2 cellular contexts compared by ENCODE assay signal in the genomic region with DNA sequence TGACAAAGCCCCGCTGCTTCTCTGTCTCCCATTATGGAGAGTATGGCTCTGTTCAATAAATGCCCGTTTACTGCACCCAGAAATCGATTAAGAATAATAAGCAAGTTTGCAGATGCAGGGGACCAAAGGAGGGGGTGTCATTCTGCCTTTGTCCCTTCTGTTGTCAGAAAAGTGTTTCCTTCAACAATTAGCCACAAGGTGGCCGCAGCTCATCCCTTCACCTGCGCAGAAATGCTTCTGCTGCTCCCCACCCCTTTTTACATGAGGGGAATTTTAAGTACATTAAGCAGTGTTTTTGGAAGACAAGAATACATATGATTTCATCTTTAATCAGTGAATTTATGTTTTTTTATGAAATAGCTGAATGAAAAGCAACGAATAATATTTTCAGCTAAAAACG.
TF ChIP-seq lines count a peak whose summit lies in the region.

No MANE protein-coding gene starts in this region.

TF ChIP-seq in SK-N-SH treated with all-trans-retinoic acid at 6 μM for 48 hours, 23 proteins besides CTCF, POLR2A, EP300 and RAD21 (continued from another document):
- TF ChIP-seq, protein P1, sequence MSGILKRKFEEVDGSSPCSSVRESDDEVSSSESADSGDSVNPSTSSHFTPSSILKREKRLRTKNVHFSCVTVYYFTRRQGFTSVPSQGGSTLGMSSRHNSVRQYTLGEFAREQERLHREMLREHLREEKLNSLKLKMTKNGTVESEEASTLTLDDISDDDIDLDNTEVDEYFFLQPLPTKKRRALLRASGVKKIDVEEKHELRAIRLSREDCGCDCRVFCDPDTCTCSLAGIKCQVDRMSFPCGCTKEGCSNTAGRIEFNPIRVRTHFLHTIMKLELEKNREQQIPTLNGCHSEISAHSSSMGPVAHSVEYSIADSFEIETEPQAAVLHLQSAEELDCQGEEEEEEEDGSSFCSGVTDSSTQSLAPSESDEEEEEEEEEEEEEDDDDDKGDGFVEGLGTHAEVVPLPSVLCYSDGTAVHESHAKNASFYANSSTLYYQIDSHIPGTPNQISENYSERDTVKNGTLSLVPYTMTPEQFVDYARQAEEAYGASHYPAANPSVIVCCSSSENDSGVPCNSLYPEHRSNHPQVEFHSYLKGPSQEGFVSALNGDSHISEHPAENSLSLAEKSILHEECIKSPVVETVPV (CRISPR knock-in tag; IDR thresholded peaks at IDR 0.05): no peak

TF ChIP-seq in K562, 482 proteins besides CTCF, POLR2A, EP300 and RAD21 (continued from another document):
- TF ChIP-seq ZNF644 (tag; IDR thresholded peaks at IDR 0.05; ENCODE audit: low read depth) (no peak), BCL6 (CRISPR knock-in tag; IDR thresholded peaks at IDR 0.05) (no peak), HEY1 (CRISPR knock-in tag; IDR thresholded peaks at IDR 0.05; ENCODE audit: borderline replicate concordance) (no peak), ZNF174 (CRISPR knock-in tag; IDR thresholded peaks at IDR 0.05) (no peak), ZNF436 (CRISPR knock-in tag; IDR thresholded peaks at IDR 0.05) (no peak), SMAD2 (IDR thresholded peaks at IDR 0.05; ENCODE audit: low read depth, low read length) (no peak), CHCHD3 (CRISPR knock-in tag; IDR thresholded peaks at IDR 0.05) (no peak)
